In genomic region chr2:226658555-226658954, GRCh38 we compare ENCODE assay signal across 24 cellular contexts.
A peak's percentile ranks its signal among the peaks of the same experiment; 100 is the strongest.
DNase-seq lines count a peak whose midpoint lies in the region; ATAC-seq and TF ChIP-seq lines count a peak whose summit lies in the region.
"Had no signal": no experiment of that assay in that cellular context is flagged by ENCODE, and none has a peak within 500 bp of the region (broad histone marks: within the 10 kb centered on the region; RNA-seq: fewer than 3 reads in every experiment).

No MANE protein-coding gene starts in this region.

- H3K27me3 Mint-ChIP-seq in chondrocyte (ENCODE audit: low read depth) (no peaks in the 10 kb centered on the region), nephron (ENCODE audit: low read depth) (no peaks in the 10 kb centered on the region)

- peak overlapping the region; percentile 3 for H3K27ac Mint-ChIP-seq in chondrocyte (ENCODE audit: unreplicated experiment)
- H3K27ac Mint-ChIP-seq in nephron = peak overlapping the region in 2 of 3 experiments; percentile 2 to 19
- H3K27ac Mint-ChIP-seq: activated naive CD4-positive, alpha-beta T cell treated with anti-CD3 and anti-CD28 coated beads, Interleukin-2, amount 50 U/mL, for 72 hours; activated T-helper 17 cell treated with anti-CD3 and anti-CD28 coated beads, Interleukin-2, amount 50 U/mL, for 72 hours; CD14-positive monocyte; effector memory CD8-positive, alpha-beta T cell had no signal

- H3K9me3 Mint-ChIP-seq in chondrocyte (ENCODE audit: low read depth) (no peaks in the 10 kb centered on the region), nephron (no peaks in the 10 kb centered on the region)
- H3K9me3 Mint-ChIP-seq: effector memory CD8-positive, alpha-beta T cell had no signal

- H3K36me3 Mint-ChIP-seq in chondrocyte (ENCODE audit: low read depth) (no peaks in the 10 kb centered on the region), nephron (ENCODE audit: low read depth) (no peaks in the 10 kb centered on the region)
- H3K36me3 Mint-ChIP-seq: activated naive CD4-positive, alpha-beta T cell treated with anti-CD3 and anti-CD28 coated beads, Interleukin-2, amount 50 U/mL, for 72 hours; CD14-positive monocyte had no signal

- peaks cover 45% of the 10 kb centered on the region for H3K4me1 ChIP-seq in left ventricle myocardium inferior
- H3K4me1 ChIP-seq in right atrium auricular region = peaks cover 0 to 37% of the 10 kb centered on the region in 2 donors

- H3K36me3 ChIP-seq in left ventricle myocardium inferior (no peaks in the 10 kb centered on the region), right atrium auricular region (no peaks in the 10 kb centered on the region)
- H3K36me3 ChIP-seq: brain microvascular endothelial cell, transverse colon had no signal

- H3K4me1 Mint-ChIP-seq in chondrocyte (ENCODE audit: low read depth) (peaks cover 45% of the 10 kb centered on the region), nephron (peaks cover 49% of the 10 kb centered on the region)
- H3K4me1 Mint-ChIP-seq: activated T-helper 17 cell treated with anti-CD3 and anti-CD28 coated beads, Interleukin-2, amount 50 U/mL, for 72 hours had no signal

- no peaks in the 10 kb centered on the region for H3K9me3 ChIP-seq in left ventricle myocardium inferior (replicated peaks)
- H3K9me3 ChIP-seq in right atrium auricular region = no peaks in the 10 kb centered on the region
- H3K9me3 ChIP-seq: mucosa of descending colon, transverse colon had no signal

- no peaks in the 10 kb centered on the region for H3K27me3 ChIP-seq in left ventricle myocardium inferior (ENCODE audit: low read depth)
- no peaks in the 10 kb centered on the region for H3K27me3 ChIP-seq in right atrium auricular region
- H3K27me3 ChIP-seq: brain microvascular endothelial cell, transverse colon had no signal

- no peak overlapping the region for H3K4me3 Mint-ChIP-seq in chondrocyte (ENCODE audit: unreplicated experiment)
- no peak overlapping the region for H3K4me3 Mint-ChIP-seq in nephron
- H3K4me3 Mint-ChIP-seq: activated T-helper 17 cell treated with anti-CD3 and anti-CD28 coated beads, Interleukin-2, amount 50 U/mL, for 72 hours; CD14-positive monocyte; effector memory CD8-positive, alpha-beta T cell; T-helper 17 cell had no signal

- ATAC-seq in SK-N-SH treated with all-trans-retinoic acid at 6 μM for 48 hours = no peak
- ATAC-seq: activated naive CD4-positive, alpha-beta T cell treated with anti-CD3 and anti-CD28 coated beads, Interleukin-2, amount 50 U/mL, for 72 hours; activated T-helper 17 cell treated with anti-CD3 and anti-CD28 coated beads, Interleukin-2, amount 50 U/mL, for 72 hours; effector memory CD8-positive, alpha-beta T cell; mucosa of descending colon; T-helper 17 cell had no signal

- no peak for TF ChIP-seq CTCF in left ventricle myocardium inferior (IDR thresholded peaks at IDR 0.05; ENCODE audit: borderline replicate concordance)
- no peak for TF ChIP-seq CTCF in right atrium auricular region (IDR thresholded peaks at IDR 0.05)
- no peak for TF ChIP-seq CTCF in chondrocyte (IDR thresholded peaks at IDR 0.05)
- TF ChIP-seq CTCF in nephron (IDR thresholded peaks at IDR 0.05; ENCODE audit: unreplicated experiment in 3 of 3) = no peak
- no peak for TF ChIP-seq CTCF in GM13976 (IDR thresholded peaks at IDR 0.05; ENCODE audit: borderline replicate concordance, control extremely low read depth, extremely low read depth, insufficient read depth, missing control alignments)

- H3K27ac ChIP-seq in left ventricle myocardium inferior (replicated peaks) (peak overlapping the region; percentile 75), right atrium auricular region (peak overlapping the region in 1 of 2 donors; percentile 88)
- H3K27ac ChIP-seq: brain microvascular endothelial cell, transverse colon had no signal

- no peak for DNase-seq in left ventricle myocardium inferior
- DNase-seq in right atrium auricular region (ENCODE audit: low spot score) = no peak
- DNase-seq in chondrocyte (ENCODE audit: low spot score) = no peak
- DNase-seq in stimulated activated CD4-positive, alpha-beta T cell treated with anti-CD3 and anti-CD28 coated beads, Interleukin-2, amount 100 ng/mL, for 48 hours = no peak
- DNase-seq in NCI-H1105 treated with DMSO at 0.1 percent for 48 hours (lab: John Stamatoyannopoulos, UW) = no peak
- DNase-seq in GM13976 (ENCODE audit: low spot score) = no peak
- DNase-seq: ACHN; activated CD8-positive, alpha-beta memory T cell treated with anti-CD3 and anti-CD28 coated beads, Interleukin-2, amount 50 U/mL, for 4 hours; brain microvascular endothelial cell; effector memory CD8-positive, alpha-beta T cell; GF-D8; glutamatergic neuron; mucosa of descending colon; NCI-H446; posterior cingulate gyrus; stimulated activated CD4-positive, alpha-beta T cell treated with anti-CD3 and anti-CD28 coated beads, Interleukin-2, amount 100 ng/mL, for 24 hours; stimulated activated naive CD4-positive, alpha-beta T cell treated with Interleukin-2 at 50 U/mL for 16 hours; T-helper 17 cell; transverse colon had no signal

- H3K4me3 ChIP-seq in left ventricle myocardium inferior = no peak overlapping the region
- no peak overlapping the region for H3K4me3 ChIP-seq in right atrium auricular region
- H3K4me3 ChIP-seq: mucosa of descending colon, transverse colon had no signal

- intact Hi-C loops in left ventricle myocardium inferior (cut with micrococcal nuclease) = no loop called here

- in situ Hi-C loops in GM13976 (cut with MboI; ENCODE audit: low sequenced_read_pairs, unreplicated experiment) = no loop called here

TF ChIP-seq in SK-N-SH treated with all-trans-retinoic acid at 6 μM for 48 hours, 23 proteins besides CTCF, POLR2A, EP300 and RAD21:
- TF ChIP-seq BACH2 (CRISPR knock-in tag; IDR thresholded peaks at IDR 0.05; ENCODE audit: borderline replicate concordance) = no peak
- no peak for TF ChIP-seq PPARA (CRISPR knock-in tag; IDR thresholded peaks at IDR 0.05; ENCODE audit: borderline replicate concordance)
- no peak for TF ChIP-seq CSRNP3 (CRISPR knock-in tag; IDR thresholded peaks at IDR 0.05)
- no peak for TF ChIP-seq SNAI2 (CRISPR knock-in tag; IDR thresholded peaks at IDR 0.05)
- TF ChIP-seq ZNF565 (CRISPR knock-in tag; conservative IDR thresholded peaks at IDR 0.05; ENCODE audit: low read depth) = no peak
- no peak for TF ChIP-seq OSR1 (CRISPR knock-in tag; IDR thresholded peaks at IDR 0.05)
- no peak for TF ChIP-seq ZC3H10 (CRISPR knock-in tag; IDR thresholded peaks at IDR 0.05)
- TF ChIP-seq ZFP30 (CRISPR knock-in tag; IDR thresholded peaks at IDR 0.05) = no peak
- TF ChIP-seq POU6F1 (CRISPR knock-in tag; IDR thresholded peaks at IDR 0.05; ENCODE audit: borderline replicate concordance, low read depth) = no peak
- TF ChIP-seq ZNF70 (CRISPR knock-in tag; IDR thresholded peaks at IDR 0.05) = no peak
- no peak for TF ChIP-seq RARB (CRISPR knock-in tag; IDR thresholded peaks at IDR 0.05)
